9 cellular contexts compared by ENCODE assay signal in the genomic region with DNA sequence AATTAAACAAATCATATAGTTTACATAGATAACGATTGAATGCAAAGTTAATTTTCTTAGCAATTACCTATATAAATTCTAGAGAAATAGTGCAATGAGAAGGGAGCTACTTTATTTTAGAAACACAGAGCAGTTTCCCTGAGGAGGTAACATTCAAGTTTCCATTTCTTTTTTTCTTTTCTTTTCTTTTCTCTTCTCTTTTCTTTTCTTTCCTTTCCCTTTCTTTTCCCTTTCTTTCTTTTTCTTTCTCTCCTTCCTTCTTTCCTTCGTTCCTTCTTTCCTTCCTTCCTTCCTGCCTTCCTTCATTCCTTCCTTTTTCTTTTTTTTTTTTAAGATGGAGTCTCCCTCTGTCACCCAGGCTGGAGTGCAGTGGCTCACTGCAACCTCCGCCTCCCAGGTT.
"Had no signal": no experiment of that assay in that cellular context is flagged by ENCODE, and none has a peak within 500 bp of the region (broad histone marks: within the 10 kb centered on the region; RNA-seq: fewer than 3 reads in every experiment).

No MANE protein-coding gene starts in this region.

- H3K4me3 ChIP-seq: GM23338 had no signal

- H2AFZ ChIP-seq: GM23338 had no signal

- ATAC-seq: GM23338 had no signal

- FAIRE-seq: H1, H54 had no signal

- H3K27ac ChIP-seq: HL-60 had no signal

- H3K4me2 ChIP-seq: GM23338 had no signal

- DNase-seq: H9, HCEC 1CT, HFFc6, IMR-90, KBM-7 had no signal
